Comparison of ENCODE assay signal across 1 cellular context in genomic region chr22:29580200-29580810, GRCh38.
TF ChIP-seq lines count a peak whose summit lies in the region.

No MANE protein-coding gene starts in this region.

TF ChIP-seq in GM12878, 131 proteins besides CTCF, POLR2A, EP300 and RAD21 (continued from another document):
- TF ChIP-seq IRF3 (IDR thresholded peaks at IDR 0.05) (no peak), TARDBP (IDR thresholded peaks at IDR 0.05; ENCODE audit: borderline replicate concordance) (no peak), POLR2AphosphoS2 (IDR thresholded peaks at IDR 0.05; ENCODE audit: low read depth, low read length) (no peak), MEF2A (IDR thresholded peaks at IDR 0.05; ENCODE audit: insufficient read depth, low read depth, low read length) (no peak), ZSCAN29 (IDR thresholded peaks at IDR 0.05) (no peak), RBBP5 (conservative IDR thresholded peaks at IDR 0.05) (no peak), NR2C2 (IDR thresholded peaks at IDR 0.05; ENCODE audit: borderline replicate concordance, control insufficient read depth, insufficient read length, low read depth) (no peak), SMC3 (IDR thresholded peaks at IDR 0.05; ENCODE audit: borderline replicate concordance, low read length) (no peak), STAT3 (IDR thresholded peaks at IDR 0.05; ENCODE audit: low read depth, low read length) (no peak), CEBPB (IDR thresholded peaks at IDR 0.05; ENCODE audit: borderline replicate concordance in 1 of 2, low read depth in 2 of 2, low read length in 2 of 2) (no peak), SKIL (IDR thresholded peaks at IDR 0.05; ENCODE audit: low read depth, poor library complexity, severe bottlenecking) (no peak), CREM (IDR thresholded peaks at IDR 0.05; ENCODE audit: low read depth) (no peak), NFXL1 (IDR thresholded peaks at IDR 0.05; ENCODE audit: borderline replicate concordance) (no peak), RFX5 (IDR thresholded peaks at IDR 0.05; ENCODE audit: low read depth, low read length) (no peak), NFIC (IDR thresholded peaks at IDR 0.05; ENCODE audit: low read depth, low read length) (no peak)
- TF ChIP-seq, protein P1, sequence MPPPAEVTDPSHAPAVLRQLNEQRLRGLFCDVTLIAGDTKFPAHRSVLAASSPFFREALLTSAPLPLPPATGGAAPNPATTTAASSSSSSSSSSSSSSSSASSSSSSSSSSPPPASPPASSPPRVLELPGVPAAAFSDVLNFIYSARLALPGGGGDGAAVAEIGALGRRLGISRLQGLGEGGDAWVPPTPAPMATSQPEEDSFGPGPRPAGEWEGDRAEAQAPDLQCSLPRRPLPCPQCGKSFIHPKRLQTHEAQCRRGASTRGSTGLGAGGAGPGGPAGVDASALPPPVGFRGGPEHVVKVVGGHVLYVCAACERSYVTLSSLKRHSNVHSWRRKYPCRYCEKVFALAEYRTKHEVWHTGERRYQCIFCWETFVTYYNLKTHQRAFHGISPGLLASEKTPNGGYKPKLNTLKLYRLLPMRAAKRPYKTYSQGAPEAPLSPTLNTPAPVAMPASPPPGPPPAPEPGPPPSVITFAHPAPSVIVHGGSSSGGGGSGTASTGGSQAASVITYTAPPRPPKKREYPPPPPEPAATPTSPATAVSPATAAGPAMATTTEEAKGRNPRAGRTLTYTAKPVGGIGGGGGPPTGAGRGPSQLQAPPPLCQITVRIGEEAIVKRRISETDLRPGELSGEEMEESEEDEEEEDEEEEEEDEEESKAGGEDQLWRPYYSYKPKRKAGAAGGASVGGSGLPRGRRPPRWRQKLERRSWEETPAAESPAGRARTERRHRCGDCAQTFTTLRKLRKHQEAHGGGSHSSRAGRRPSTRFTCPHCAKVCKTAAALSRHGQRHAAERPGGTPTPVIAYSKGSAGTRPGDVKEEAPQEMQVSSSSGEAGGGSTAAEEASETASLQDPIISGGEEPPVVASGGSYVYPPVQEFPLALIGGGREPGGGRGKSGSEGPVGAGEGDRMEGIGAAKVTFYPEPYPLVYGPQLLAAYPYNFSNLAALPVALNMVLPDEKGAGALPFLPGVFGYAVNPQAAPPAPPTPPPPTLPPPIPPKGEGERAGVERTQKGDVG (CRISPR knock-in tag; IDR thresholded peaks at IDR 0.05) = no peak
- TF ChIP-seq, protein P2, sequence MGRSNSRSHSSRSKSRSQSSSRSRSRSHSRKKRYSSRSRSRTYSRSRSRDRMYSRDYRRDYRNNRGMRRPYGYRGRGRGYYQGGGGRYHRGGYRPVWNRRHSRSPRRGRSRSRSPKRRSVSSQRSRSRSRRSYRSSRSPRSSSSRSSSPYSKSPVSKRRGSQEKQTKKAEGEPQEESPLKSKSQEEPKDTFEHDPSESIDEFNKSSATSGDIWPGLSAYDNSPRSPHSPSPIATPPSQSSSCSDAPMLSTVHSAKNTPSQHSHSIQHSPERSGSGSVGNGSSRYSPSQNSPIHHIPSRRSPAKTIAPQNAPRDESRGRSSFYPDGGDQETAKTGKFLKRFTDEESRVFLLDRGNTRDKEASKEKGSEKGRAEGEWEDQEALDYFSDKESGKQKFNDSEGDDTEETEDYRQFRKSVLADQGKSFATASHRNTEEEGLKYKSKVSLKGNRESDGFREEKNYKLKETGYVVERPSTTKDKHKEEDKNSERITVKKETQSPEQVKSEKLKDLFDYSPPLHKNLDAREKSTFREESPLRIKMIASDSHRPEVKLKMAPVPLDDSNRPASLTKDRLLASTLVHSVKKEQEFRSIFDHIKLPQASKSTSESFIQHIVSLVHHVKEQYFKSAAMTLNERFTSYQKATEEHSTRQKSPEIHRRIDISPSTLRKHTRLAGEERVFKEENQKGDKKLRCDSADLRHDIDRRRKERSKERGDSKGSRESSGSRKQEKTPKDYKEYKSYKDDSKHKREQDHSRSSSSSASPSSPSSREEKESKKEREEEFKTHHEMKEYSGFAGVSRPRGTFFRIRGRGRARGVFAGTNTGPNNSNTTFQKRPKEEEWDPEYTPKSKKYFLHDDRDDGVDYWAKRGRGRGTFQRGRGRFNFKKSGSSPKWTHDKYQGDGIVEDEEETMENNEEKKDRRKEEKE (IDR thresholded peaks at IDR 0.05) = no peak
